In the genomic region with DNA sequence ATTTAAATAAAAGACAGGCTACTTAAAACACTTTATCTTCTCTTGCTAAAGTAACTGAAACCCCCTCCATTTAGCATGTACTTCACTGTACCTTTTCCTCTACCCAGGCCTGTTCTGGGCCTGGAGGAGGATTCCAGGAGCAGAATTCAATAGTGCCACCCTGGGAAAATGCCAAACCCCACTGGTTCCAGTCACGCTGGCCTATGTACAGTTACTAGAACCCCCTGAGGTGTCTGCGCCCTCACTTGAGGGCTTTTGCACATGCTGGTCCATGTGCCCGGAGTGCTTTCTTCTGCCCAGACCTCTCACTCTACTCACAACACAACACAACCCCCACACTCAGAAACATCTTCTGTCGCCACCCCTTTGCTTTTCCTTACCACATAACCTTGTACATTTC, we compare ENCODE assay signal across 19 cellular contexts.
"Had no signal": no experiment of that assay in that cellular context is flagged by ENCODE, and none has a peak within 500 bp of the region (broad histone marks: within the 10 kb centered on the region; RNA-seq: fewer than 3 reads in every experiment).

No MANE protein-coding gene starts in this region.

- H3K36me3 ChIP-seq: ovary, uterus had no signal

- H3K4me3 Mint-ChIP-seq: activated CD4-positive, alpha-beta memory T cell treated with anti-CD3 and anti-CD28 coated beads for 36 hours; activated CD4-positive, alpha-beta T cell treated with anti-CD3 and anti-CD28 coated beads for 36 hours; activated CD8-positive, alpha-beta memory T cell treated with anti-CD3 and anti-CD28 coated beads, Interleukin-2, amount 10 ng/mL, durations not matched to agents 7 days and 5 days; immature natural killer cell; T-helper 17 cell had no signal

- DNase-seq: activated CD4-positive, alpha-beta memory T cell treated with anti-CD3 and anti-CD28 coated beads for 36 hours; activated CD4-positive, alpha-beta T cell treated with anti-CD3 and anti-CD28 coated beads for 36 hours; activated CD8-positive, alpha-beta memory T cell treated with anti-CD3 and anti-CD28 coated beads, Interleukin-2, amount 10 ng/mL, durations not matched to agents 7 days and 5 days; activated naive CD4-positive, alpha-beta T cell treated with anti-CD3 and anti-CD28 coated beads, Interleukin-2, amount 50 U/mL, for 16 hours; activated T-cell treated with anti-CD3 and anti-CD28 coated beads, Interleukin-2, amount 50 U/mL, for 1 hour; central memory CD4-positive, alpha-beta T cell; effector CD4-positive, alpha-beta T cell; esophagus squamous epithelium; foreskin keratinocyte; glutamatergic neuron; immature natural killer cell; mesendoderm; ovary; stimulated activated CD4-positive, alpha-beta T cell treated with anti-CD3 and anti-CD28 coated beads, Interleukin-12 subunit alpha, Interleukin-12 subunit beta, amount 100 ng/mL, for 4 hours; stimulated activated CD4-positive, alpha-beta T cell treated with anti-CD3 and anti-CD28 coated beads, Interleukin-2, amount 100 ng/mL, for 24 hours; T-helper 17 cell; uterus had no signal

- H3K9me3 ChIP-seq: esophagus squamous epithelium, ovary, tibial nerve, uterus had no signal

- H3K27me3 ChIP-seq: esophagus squamous epithelium, foreskin keratinocyte, ovary, tibial nerve, uterus had no signal

- ATAC-seq: activated CD4-positive, alpha-beta T cell treated with anti-CD3 and anti-CD28 coated beads for 36 hours; activated CD8-positive, alpha-beta memory T cell treated with anti-CD3 and anti-CD28 coated beads, Interleukin-2, amount 10 ng/mL, durations not matched to agents 7 days and 5 days; foreskin keratinocyte; T-helper 17 cell had no signal

- H3K27ac ChIP-seq: esophagus squamous epithelium, foreskin keratinocyte, ovary, tibial nerve, uterus had no signal

- H3K36me3 Mint-ChIP-seq: activated CD8-positive, alpha-beta memory T cell treated with anti-CD3 and anti-CD28 coated beads, Interleukin-2, amount 10 ng/mL, durations not matched to agents 7 days and 5 days had no signal

- H3K4me1 ChIP-seq: uterus had no signal

- H3K9me3 Mint-ChIP-seq: activated CD4-positive, alpha-beta memory T cell treated with anti-CD3 and anti-CD28 coated beads for 36 hours; immature natural killer cell had no signal

- H3K4me3 ChIP-seq: coronary artery, esophagus squamous epithelium, ovary, tibial nerve, uterus had no signal

- H3K27ac Mint-ChIP-seq: activated CD4-positive, alpha-beta memory T cell treated with anti-CD3 and anti-CD28 coated beads for 36 hours; activated CD4-positive, alpha-beta T cell treated with anti-CD3 and anti-CD28 coated beads for 36 hours; activated CD8-positive, alpha-beta memory T cell treated with anti-CD3 and anti-CD28 coated beads, Interleukin-2, amount 10 ng/mL, durations not matched to agents 7 days and 5 days; T-helper 17 cell had no signal

- H3K27me3 Mint-ChIP-seq: activated CD4-positive, alpha-beta memory T cell treated with anti-CD3 and anti-CD28 coated beads for 36 hours; activated CD4-positive, alpha-beta T cell treated with anti-CD3 and anti-CD28 coated beads for 36 hours; activated CD8-positive, alpha-beta memory T cell treated with anti-CD3 and anti-CD28 coated beads, Interleukin-2, amount 10 ng/mL, durations not matched to agents 7 days and 5 days; T-helper 17 cell had no signal
